Comparison of ENCODE assay signal across 9 cellular contexts in genomic region chr14:75539562-75540478, GRCh38. TPM values are rescaled to one million over a fixed set of nuclear protein-coding genes. Genes with fewer than 3 reads are reported as not detected.
DNase-seq lines count a peak whose midpoint lies in the region; ATAC-seq and TF ChIP-seq lines count a peak whose summit lies in the region.
"Had no signal": no experiment of that assay in that cellular context is flagged by ENCODE, and none has a peak within 500 bp of the region (broad histone marks: within the 10 kb centered on the region; RNA-seq: fewer than 3 reads in every experiment).

No MANE protein-coding gene starts in this region.

- TF ChIP-seq POLR2A in upper lobe of left lung (IDR thresholded peaks at IDR 0.05): no peak

- TF ChIP-seq EP300 in upper lobe of left lung (IDR thresholded peaks at IDR 0.05): no peak

- no peak for TF ChIP-seq CTCF in upper lobe of left lung (IDR thresholded peaks at IDR 0.05)

- H3K9me3 ChIP-seq in aorta (ENCODE audit: control insufficient read depth, low read length) (no peaks in the 10 kb centered on the region), GM23248 (ENCODE audit: low read depth) (no peaks in the 10 kb centered on the region), upper lobe of left lung (no peaks in the 10 kb centered on the region)

- DNase-seq in T follicular helper cell (ENCODE audit: low read depth): peak; percentile 27
- peak; percentile 57 for DNase-seq in iPS-NIHi7 (ENCODE audit: extremely low spot score)
- no peak for DNase-seq in aorta
- no peak for DNase-seq in SK-N-DZ (ENCODE audit: low spot score)
- DNase-seq in GM23248: no peak
- no peak for DNase-seq in upper lobe of left lung
- DNase-seq: activated gamma-delta T cell had no signal

- H3K9ac ChIP-seq in GM23248: no peak overlapping the region

- intact Hi-C loops in aorta (cut with DNase I): no loop called here

- peaks cover 11% of the 10 kb centered on the region; the same call in 1 of the 2 replicates for H3F3A ChIP-seq in GM23248 (ENCODE audit: insufficient read depth)

- no peaks in the 10 kb centered on the region for H3K79me2 ChIP-seq in GM23248 (ENCODE audit: insufficient read depth)

- no peak overlapping the region for H3K27ac ChIP-seq in aorta (ENCODE audit: low read depth in 1 of 2, low read length in 2 of 2)
- H3K27ac ChIP-seq in GM23248: no peak overlapping the region
- peak overlapping the region in 2 of 4 donors; percentile 48 to 49 for H3K27ac ChIP-seq in upper lobe of left lung

- H3K4me3 ChIP-seq in aorta (ENCODE audit: low read length in 2 of 2): no peak overlapping the region
- no peak overlapping the region for H3K4me3 ChIP-seq in GM23248
- no peak overlapping the region for H3K4me3 ChIP-seq in upper lobe of left lung

- H3K4me2 ChIP-seq in GM23248 (ENCODE audit: unreplicated experiment): no peak overlapping the region

- H3K36me3 ChIP-seq in aorta (ENCODE audit: control insufficient read depth in 1 of 2, insufficient read depth in 2 of 2, low read length in 1 of 2) (no peaks in the 10 kb centered on the region), GM23248 (ENCODE audit: low read depth) (no peaks in the 10 kb centered on the region), upper lobe of left lung (no peaks in the 10 kb centered on the region)

- H3K27me3 ChIP-seq in aorta (ENCODE audit: control insufficient read depth in 1 of 2, insufficient read depth in 2 of 2, low read length in 1 of 2) (no peaks in the 10 kb centered on the region), GM23248 (replicated peaks; ENCODE audit: insufficient read depth) (no peaks in the 10 kb centered on the region), upper lobe of left lung (no peaks in the 10 kb centered on the region)

- no peaks in the 10 kb centered on the region for H4K20me1 ChIP-seq in GM23248 (ENCODE audit: insufficient read depth)

- no peaks in the 10 kb centered on the region for H3K4me1 ChIP-seq in aorta (ENCODE audit: control insufficient read depth in 1 of 2, insufficient read depth in 2 of 2, low read length in 2 of 2)
- H3K4me1 ChIP-seq in GM23248 (ENCODE audit: insufficient read depth): peaks cover 10% of the 10 kb centered on the region
- H3K4me1 ChIP-seq in upper lobe of left lung: peaks cover 29 to 45% (median 34%) of the 10 kb centered on the region in 4 donors

- 83 to 89% methylated on average over 17 of the region's 17 CpGs for WGBS in aorta, 2 donors
- WGBS in GM23248 (ENCODE audit: low coverage in 1 of 2, low lambda C conversion rate in 2 of 2, missing lambda C conversion rate in 2 of 2), 2 experiments: 79 to 86% methylated on average over 17 of the region's 17 CpGs
- 64 to 70% methylated on average over 12 to 17 of the region's 17 CpGs for WGBS in upper lobe of left lung, 2 donors

- no peaks in the 10 kb centered on the region for H3K9me2 ChIP-seq in GM23248 (ENCODE audit: insufficient read depth)

- H2AFZ ChIP-seq in GM23248: no peak overlapping the region

- in situ Hi-C loops in GM23248 (cut with MboI): no loop called here

- ATAC-seq in GM18499 (IDR thresholded peaks at IDR 0.05; ENCODE audit: insufficient read depth, unreplicated experiment) (peak; percentile 47), GM21737 (IDR thresholded peaks at IDR 0.05; ENCODE audit: unreplicated experiment) (peak; percentile 41), aorta (ENCODE audit: low FRiP score) (no peak), upper lobe of left lung (ENCODE audit: low FRiP score in 2 of 2) (no peak)

RNA-seq across cellular contexts. Expression of gene BATF, which starts 17.6 kb away (rescaled TPM):
- total RNA-seq in aorta (1 to 10 TPM; 2.6 to 3.2 TPM), upper lobe of left lung (10 to 100 TPM in 5 of 6 donors, 1 to 10 TPM in 1; 5.4 to 25.1 (median 10.8) TPM)
- polyA plus RNA-seq in aorta (1 to 10 TPM; 2.1 to 8.0 TPM), GM23248 (2016; fragmentation: Nextera tagmentation; extraction: Ambion mirVana) (0.56 TPM in 1 of 2 replicates, not detected in the other)
- not detected in 2 replicates for polyA plus RNA-seq in SK-N-DZ (2014; cell fraction: cytosol; rRNA removed)
- polyA plus RNA-seq in SK-N-DZ (2014; cell fraction: nucleus; rRNA removed): not detected in 2 replicates
- not detected in 2 replicates for total RNA-seq in GM23248 (2014; rRNA removed; shearing (Covaris generic))

RNA-seq across cellular contexts. Expression of gene FLVCR2, which starts 38.6 kb away (rescaled TPM):
- total RNA-seq in aorta (10 to 100 TPM; 14.6 to 15.4 TPM), upper lobe of left lung (10 to 100 TPM; 19.4 to 41.3 (median 31.8) TPM)
- polyA plus RNA-seq in aorta (1 to 10 TPM in 1 of 2 donors, under 1 TPM in 1; 0.38 to 7.6 TPM), GM23248 (2016; fragmentation: Nextera tagmentation; extraction: Ambion mirVana) (0.33 TPM in 1 of 2 replicates, not detected in the other)
- not detected in 2 replicates for polyA plus RNA-seq in SK-N-DZ (2014; cell fraction: cytosol; rRNA removed)
- not detected in 2 replicates for polyA plus RNA-seq in SK-N-DZ (2014; cell fraction: nucleus; rRNA removed)
- total RNA-seq in GM23248 (2014; rRNA removed; shearing (Covaris generic)): not detected in 2 replicates

Comparison
In these comparisons a context has a peak if more than half of its experiments do, and no peak if none do; other contexts are left out.
1. ATAC-seq: peak in GM18499 (single experiment) and GM21737 (single experiment); none in aorta (single experiment) and upper lobe of left lung (0 of 2).
2. DNase-seq: peak in T follicular helper cell (single experiment) and iPS-NIHi7 (single experiment); none in aorta (0 of 2), SK-N-DZ (single experiment), GM23248 (single experiment) and upper lobe of left lung (0 of 2).
3. RNA of gene FLVCR2, which starts 38.6 kb away (total RNA-seq): 19.4 to 41.3 TPM in upper lobe of left lung and 14.6 to 15.4 TPM in aorta; not detected in GM23248; every median in the first group is over 10 times any median in the second.